ENCODE assay signal across 1 cellular context in the genomic region with DNA sequence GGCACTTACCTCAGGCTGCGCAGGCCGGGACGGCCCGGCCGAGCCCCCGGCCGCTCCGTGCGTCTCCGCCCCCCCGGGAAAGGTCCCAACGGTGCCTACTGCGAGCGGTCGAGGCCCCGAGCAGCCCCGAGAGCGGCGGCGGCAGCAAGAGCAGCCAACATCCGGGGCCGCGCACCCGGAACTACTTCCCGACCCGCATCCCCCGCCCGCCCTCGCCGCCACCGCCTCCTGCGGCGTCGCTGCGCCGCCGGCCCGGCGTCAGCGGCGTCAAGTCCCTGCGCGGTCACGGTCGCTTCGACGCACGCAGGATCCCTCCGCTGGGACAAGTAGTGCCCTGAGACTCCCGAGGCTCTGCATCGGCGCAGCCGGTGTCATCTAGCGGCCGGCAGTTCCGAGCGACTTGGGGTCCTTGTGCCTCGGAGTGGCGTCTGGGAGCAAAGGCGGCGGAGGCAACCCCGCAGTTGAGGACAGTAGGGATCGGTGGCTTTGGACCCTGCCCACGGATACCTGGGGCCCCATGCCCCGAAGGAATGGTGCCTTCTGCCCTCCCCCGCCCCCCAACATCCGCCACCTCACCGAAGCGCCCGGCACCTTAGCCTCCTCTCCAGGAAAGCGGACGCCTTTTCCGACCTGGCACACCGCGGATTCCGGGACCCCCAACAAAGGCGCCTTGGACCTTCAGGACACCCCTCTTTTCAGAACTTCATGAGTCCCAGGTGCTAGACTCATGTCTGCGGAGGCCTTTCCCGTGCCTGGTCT.
TF ChIP-seq lines count a peak whose summit lies in the region.

A gene (minus strand): TSS at position 186 of the 759 bp plus-strand sequence. CDS start 24,142 bp downstream, outside the sequence.

TF ChIP-seq in HepG2, 621 proteins besides CTCF, POLR2A, EP300 and RAD21 (continued from another document and continues in another):
- TF ChIP-seq, protein P1, sequence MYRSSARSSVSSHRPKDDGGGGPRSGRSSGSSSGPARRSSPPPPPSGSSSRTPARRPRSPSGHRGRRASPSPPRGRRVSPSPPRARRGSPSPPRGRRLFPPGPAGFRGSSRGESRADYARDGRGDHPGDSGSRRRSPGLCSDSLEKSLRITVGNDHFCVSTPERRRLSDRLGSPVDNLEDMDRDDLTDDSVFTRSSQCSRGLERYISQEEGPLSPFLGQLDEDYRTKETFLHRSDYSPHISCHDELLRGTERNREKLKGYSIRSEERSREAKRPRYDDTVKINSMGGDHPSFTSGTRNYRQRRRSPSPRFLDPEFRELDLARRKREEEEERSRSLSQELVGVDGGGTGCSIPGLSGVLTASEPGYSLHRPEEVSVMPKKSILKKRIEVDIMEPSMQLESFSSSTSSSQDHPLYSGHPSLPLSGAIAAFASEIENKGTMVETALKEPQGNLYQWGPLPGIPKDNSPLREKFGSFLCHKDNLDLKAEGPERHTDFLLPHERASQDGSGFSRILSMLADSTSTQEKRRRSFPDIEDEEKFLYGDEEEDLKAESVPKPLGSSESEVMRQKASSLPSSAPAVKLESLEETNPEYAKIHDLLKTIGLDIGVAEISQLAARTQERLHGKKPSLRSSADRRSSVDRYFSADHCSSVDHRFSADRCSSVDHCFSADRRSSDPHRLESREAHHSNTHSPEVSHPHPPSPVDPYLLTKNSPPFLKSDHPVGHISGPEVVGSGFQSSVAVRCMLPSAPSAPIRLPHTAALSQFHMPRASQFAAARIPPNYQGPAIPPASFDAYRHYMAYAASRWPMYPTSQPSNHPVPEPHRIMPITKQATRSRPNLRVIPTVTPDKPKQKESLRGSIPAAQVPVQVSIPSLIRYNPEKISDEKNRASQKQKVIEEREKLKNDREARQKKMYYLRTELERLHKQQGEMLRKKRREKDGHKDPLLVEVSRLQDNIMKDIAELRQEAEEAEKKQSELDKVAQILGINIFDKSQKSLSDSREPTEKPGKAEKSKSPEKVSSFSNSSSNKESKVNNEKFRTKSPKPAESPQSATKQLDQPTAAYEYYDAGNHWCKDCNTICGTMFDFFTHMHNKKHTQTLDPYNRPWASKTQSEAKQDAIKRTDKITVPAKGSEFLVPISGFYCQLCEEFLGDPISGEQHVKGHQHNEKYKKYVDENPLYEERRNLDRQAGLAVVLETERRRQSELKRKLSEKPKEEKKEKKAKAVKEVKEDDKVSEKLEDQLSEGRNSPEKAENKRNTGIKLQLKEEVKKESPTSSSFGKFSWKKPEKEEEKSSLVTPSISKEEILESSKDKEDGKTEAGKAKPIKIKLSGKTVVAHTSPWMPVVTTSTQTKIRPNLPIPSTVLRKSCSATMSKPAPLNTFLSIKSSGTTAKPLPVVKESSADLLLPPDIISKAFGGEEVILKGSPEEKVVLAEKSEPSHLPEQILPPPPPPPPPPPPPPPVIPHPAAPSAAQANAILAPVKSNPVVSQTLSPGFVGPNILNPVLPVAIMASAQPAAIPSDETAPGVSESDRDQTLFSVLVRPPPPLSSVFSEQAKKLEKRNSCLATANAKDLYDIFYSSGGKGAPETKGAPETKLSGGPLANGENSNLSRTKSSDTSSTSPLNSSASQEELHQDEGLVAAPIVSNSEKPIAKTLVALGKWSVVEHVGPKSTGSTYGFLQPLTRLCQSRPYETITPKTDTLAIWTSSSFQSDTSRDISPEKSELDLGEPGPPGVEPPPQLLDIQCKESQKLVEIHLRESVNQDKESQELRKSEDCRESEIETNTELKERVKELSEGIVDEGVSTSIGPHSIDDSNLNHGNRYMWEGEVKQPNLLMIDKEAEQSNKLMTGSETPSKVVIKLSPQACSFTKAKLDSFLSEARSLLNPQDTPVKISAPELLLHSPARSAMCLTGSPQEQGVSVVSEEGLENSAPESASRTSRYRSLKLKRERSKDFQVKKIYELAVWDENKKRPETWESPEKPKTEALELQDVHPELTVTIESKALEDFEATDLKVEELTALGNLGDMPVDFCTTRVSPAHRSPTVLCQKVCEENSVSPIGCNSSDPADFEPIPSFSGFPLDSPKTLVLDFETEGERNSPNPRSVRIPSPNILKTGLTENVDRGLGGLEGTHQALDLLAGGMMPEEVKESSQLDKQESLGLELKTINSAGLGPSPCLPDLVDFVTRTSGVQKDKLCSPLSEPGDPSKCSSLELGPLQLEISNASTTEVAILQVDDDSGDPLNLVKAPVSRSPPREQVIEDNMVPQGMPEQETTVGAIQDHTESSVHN (CRISPR knock-in tag; IDR thresholded peaks at IDR 0.05) = peak; percentile 42; the same call in 1 of the 2 replicates
- TF ChIP-seq ZNF468 (CRISPR knock-in tag; IDR thresholded peaks at IDR 0.05) = 0 out of 2 replicates have a peak, but pooled peaks have one; percentile 85
- peak; percentile 94 for TF ChIP-seq MIER3 (CRISPR knock-in tag; IDR thresholded peaks at IDR 0.05; ENCODE audit: borderline replicate concordance)
- no peak for TF ChIP-seq ZNF20 (CRISPR knock-in tag; IDR thresholded peaks at IDR 0.05)
- TF ChIP-seq ZNF232 (CRISPR knock-in tag; IDR thresholded peaks at IDR 0.05; ENCODE audit: borderline replicate concordance) = peak; percentile 57; the same call in 1 of the 2 replicates
- TF ChIP-seq, protein P2, sequence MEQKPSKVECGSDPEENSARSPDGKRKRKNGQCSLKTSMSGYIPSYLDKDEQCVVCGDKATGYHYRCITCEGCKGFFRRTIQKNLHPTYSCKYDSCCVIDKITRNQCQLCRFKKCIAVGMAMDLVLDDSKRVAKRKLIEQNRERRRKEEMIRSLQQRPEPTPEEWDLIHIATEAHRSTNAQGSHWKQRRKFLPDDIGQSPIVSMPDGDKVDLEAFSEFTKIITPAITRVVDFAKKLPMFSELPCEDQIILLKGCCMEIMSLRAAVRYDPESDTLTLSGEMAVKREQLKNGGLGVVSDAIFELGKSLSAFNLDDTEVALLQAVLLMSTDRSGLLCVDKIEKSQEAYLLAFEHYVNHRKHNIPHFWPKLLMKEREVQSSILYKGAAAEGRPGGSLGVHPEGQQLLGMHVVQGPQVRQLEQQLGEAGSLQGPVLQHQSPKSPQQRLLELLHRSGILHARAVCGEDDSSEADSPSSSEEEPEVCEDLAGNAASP (CRISPR knock-in tag; IDR thresholded peaks at IDR 0.05; ENCODE audit: borderline replicate concordance) = peak; percentile 77
- no peak for TF ChIP-seq POLR2AphosphoS2 (IDR thresholded peaks at IDR 0.05; ENCODE audit: low read depth, low read length)
- TF ChIP-seq CEBPB (IDR thresholded peaks at IDR 0.05; ENCODE audit: borderline replicate concordance, low read depth, low read length) = no peak
- peak; percentile 56; the same call in 1 of the 2 replicates for TF ChIP-seq NAIF1 (CRISPR knock-in tag; IDR thresholded peaks at IDR 0.05; ENCODE audit: borderline replicate concordance)
- TF ChIP-seq ZNF747 (CRISPR knock-in tag; IDR thresholded peaks at IDR 0.05; ENCODE audit: borderline replicate concordance) = no peak
- TF ChIP-seq, protein P3, sequence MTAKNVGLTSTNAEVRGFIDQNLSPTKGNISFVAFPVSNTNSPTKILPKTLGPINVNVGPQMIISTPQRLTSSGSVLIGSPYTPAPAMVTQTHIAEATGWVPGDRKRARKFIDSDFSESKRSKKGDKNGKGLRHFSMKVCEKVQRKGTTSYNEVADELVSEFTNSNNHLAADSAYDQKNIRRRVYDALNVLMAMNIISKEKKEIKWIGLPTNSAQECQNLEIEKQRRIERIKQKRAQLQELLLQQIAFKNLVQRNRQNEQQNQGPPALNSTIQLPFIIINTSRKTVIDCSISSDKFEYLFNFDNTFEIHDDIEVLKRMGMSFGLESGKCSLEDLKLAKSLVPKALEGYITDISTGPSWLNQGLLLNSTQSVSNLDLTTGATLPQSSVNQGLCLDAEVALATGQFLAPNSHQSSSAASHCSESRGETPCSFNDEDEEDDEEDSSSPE (CRISPR knock-in tag; IDR thresholded peaks at IDR 0.05) = peak; percentile 84
- peak; percentile 71 for TF ChIP-seq PHF5A (CRISPR knock-in tag; IDR thresholded peaks at IDR 0.05; ENCODE audit: low read depth, unreplicated experiment)
- TF ChIP-seq REPIN1 (CRISPR knock-in tag; IDR thresholded peaks at IDR 0.05; ENCODE audit: borderline replicate concordance, low read depth) = peak; percentile 96
- no peak for TF ChIP-seq SMAD9 (CRISPR knock-in tag; IDR thresholded peaks at IDR 0.05)
- peak; percentile 94 for TF ChIP-seq XRCC5 (optimal IDR thresholded peaks at IDR 0.05; ENCODE audit: low read length)
- no peak; the same call in 1 of the 2 replicates for TF ChIP-seq ZSCAN31 (CRISPR knock-in tag; IDR thresholded peaks at IDR 0.05; ENCODE audit: low read depth)
- TF ChIP-seq, protein P4, sequence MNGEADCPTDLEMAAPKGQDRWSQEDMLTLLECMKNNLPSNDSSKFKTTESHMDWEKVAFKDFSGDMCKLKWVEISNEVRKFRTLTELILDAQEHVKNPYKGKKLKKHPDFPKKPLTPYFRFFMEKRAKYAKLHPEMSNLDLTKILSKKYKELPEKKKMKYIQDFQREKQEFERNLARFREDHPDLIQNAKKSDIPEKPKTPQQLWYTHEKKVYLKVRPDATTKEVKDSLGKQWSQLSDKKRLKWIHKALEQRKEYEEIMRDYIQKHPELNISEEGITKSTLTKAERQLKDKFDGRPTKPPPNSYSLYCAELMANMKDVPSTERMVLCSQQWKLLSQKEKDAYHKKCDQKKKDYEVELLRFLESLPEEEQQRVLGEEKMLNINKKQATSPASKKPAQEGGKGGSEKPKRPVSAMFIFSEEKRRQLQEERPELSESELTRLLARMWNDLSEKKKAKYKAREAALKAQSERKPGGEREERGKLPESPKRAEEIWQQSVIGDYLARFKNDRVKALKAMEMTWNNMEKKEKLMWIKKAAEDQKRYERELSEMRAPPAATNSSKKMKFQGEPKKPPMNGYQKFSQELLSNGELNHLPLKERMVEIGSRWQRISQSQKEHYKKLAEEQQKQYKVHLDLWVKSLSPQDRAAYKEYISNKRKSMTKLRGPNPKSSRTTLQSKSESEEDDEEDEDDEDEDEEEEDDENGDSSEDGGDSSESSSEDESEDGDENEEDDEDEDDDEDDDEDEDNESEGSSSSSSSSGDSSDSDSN (CRISPR knock-in tag; IDR thresholded peaks at IDR 0.05) = peak; percentile 95
- TF ChIP-seq NR1H2 (CRISPR knock-in tag; IDR thresholded peaks at IDR 0.05; ENCODE audit: borderline replicate concordance, low read depth) = 0 out of 2 replicates have a peak, but pooled peaks have one; percentile 20
- TF ChIP-seq HOXA5 (CRISPR knock-in tag; IDR thresholded peaks at IDR 0.05) = peak; percentile 78
- TF ChIP-seq HES4 (CRISPR knock-in tag; IDR thresholded peaks at IDR 0.05; ENCODE audit: borderline replicate concordance) = no peak
- TF ChIP-seq, protein P5, sequence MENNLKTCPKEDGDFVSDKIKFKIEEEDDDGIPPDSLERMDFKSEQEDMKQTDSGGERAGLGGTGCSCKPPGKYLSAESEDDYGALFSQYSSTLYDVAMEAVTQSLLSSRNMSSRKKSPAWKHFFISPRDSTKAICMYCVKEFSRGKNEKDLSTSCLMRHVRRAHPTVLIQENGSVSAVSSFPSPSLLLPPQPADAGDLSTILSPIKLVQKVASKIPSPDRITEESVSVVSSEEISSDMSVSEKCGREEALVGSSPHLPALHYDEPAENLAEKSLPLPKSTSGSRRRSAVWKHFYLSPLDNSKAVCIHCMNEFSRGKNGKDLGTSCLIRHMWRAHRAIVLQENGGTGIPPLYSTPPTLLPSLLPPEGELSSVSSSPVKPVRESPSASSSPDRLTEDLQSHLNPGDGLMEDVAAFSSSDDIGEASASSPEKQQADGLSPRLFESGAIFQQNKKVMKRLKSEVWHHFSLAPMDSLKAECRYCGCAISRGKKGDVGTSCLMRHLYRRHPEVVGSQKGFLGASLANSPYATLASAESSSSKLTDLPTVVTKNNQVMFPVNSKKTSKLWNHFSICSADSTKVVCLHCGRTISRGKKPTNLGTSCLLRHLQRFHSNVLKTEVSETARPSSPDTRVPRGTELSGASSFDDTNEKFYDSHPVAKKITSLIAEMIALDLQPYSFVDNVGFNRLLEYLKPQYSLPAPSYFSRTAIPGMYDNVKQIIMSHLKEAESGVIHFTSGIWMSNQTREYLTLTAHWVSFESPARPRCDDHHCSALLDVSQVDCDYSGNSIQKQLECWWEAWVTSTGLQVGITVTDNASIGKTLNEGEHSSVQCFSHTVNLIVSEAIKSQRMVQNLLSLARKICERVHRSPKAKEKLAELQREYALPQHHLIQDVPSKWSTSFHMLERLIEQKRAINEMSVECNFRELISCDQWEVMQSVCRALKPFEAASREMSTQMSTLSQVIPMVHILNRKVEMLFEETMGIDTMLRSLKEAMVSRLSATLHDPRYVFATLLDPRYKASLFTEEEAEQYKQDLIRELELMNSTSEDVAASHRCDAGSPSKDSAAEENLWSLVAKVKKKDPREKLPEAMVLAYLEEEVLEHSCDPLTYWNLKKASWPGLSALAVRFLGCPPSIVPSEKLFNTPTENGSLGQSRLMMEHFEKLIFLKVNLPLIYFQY (CRISPR knock-in tag; IDR thresholded peaks at IDR 0.05; ENCODE audit: borderline replicate concordance) = peak; percentile 83; the same call in 1 of the 2 replicates
- TF ChIP-seq, protein P6, sequence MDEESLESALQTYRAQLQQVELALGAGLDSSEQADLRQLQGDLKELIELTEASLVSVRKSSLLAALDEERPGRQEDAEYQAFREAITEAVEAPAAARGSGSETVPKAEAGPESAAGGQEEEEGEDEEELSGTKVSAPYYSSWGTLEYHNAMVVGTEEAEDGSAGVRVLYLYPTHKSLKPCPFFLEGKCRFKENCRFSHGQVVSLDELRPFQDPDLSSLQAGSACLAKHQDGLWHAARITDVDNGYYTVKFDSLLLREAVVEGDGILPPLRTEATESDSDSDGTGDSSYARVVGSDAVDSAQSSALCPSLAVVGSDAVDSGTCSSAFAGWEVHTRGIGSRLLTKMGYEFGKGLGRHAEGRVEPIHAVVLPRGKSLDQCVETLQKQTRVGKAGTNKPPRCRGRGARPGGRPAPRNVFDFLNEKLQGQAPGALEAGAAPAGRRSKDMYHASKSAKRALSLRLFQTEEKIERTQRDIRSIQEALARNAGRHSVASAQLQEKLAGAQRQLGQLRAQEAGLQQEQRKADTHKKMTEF (CRISPR knock-in tag; IDR thresholded peaks at IDR 0.05) = peak; percentile 85
- peak; percentile 86; the same call in 1 of the 2 replicates for TF ChIP-seq ZIK1 (CRISPR knock-in tag; IDR thresholded peaks at IDR 0.05; ENCODE audit: borderline replicate concordance, low read depth)
- no peak for TF ChIP-seq MZF1 (CRISPR knock-in tag; IDR thresholded peaks at IDR 0.05; ENCODE audit: borderline replicate concordance)
- TF ChIP-seq GLI4 (CRISPR knock-in tag; IDR thresholded peaks at IDR 0.05; ENCODE audit: borderline replicate concordance) = peak; percentile 95; the same call in 1 of the 2 replicates
- no peak for TF ChIP-seq NBN (conservative IDR thresholded peaks at IDR 0.05)
- TF ChIP-seq ZNF256 (CRISPR knock-in tag; conservative IDR thresholded peaks at IDR 0.05) = 0 out of 2 replicates have a peak, but pooled peaks have one; percentile 56
- no peak for TF ChIP-seq ISX (CRISPR knock-in tag; conservative IDR thresholded peaks at IDR 0.05)
- TF ChIP-seq ZBTB21 (CRISPR knock-in tag; IDR thresholded peaks at IDR 0.05) = no peak
- TF ChIP-seq IRF2 (CRISPR knock-in tag; IDR thresholded peaks at IDR 0.05) = peak; percentile 90; the same call in 1 of the 2 replicates
- peak; percentile 93 for TF ChIP-seq TBX2 (CRISPR knock-in tag; IDR thresholded peaks at IDR 0.05; ENCODE audit: borderline replicate concordance)
- no peak for TF ChIP-seq ATAD3A (CRISPR knock-in tag; IDR thresholded peaks at IDR 0.05)
